ENCODE assay signal across 8 cellular contexts in the genomic region with DNA sequence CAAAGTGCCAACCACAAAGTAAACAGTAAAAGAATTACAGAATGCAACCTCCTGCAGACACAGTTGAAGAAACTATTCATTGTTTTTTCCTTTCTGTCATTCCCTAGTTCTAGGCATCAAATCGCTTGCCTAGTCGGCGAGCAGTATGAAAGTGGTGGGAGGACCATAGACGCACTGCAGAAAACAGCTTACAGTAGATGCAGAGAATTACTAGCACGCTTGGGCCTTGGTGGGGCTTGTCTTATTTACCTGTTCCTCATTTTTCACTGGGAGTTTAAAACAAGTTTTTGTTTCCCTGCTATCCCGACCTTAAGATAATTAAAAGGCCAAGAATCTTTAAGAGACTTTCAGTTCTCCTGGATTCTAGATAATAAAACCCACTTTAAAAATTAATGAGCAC. TPM values are rescaled to one million over a fixed set of nuclear protein-coding genes. Genes with fewer than 3 reads are reported as not detected.
A peak's percentile ranks its signal among the peaks of the same experiment; 100 is the strongest.
DNase-seq lines count a peak whose midpoint lies in the region; ATAC-seq and TF ChIP-seq lines count a peak whose summit lies in the region.

No MANE protein-coding gene starts in this region.

- no peak overlapping the region for H4K8ac ChIP-seq in H9 (replicated peaks; ENCODE audit: insufficient read length, low read depth, low read length)

- no peak overlapping the region for H3K14ac ChIP-seq in H9 (ENCODE audit: insufficient read depth, low read length)

- peaks cover 27% of the 10 kb centered on the region for H3K4me1 ChIP-seq in ACC112 (ENCODE audit: control insufficient read depth, insufficient read depth, low read length, unreplicated experiment)
- H3K4me1 ChIP-seq in H9 (ENCODE audit: insufficient read depth, low read length) = no peaks in the 10 kb centered on the region; the same call in 1 of the 2 replicates
- peaks cover 12 to 33% of the 10 kb centered on the region in 2 donors for H3K4me1 ChIP-seq in muscle layer of duodenum (ENCODE audit: control insufficient read depth in 1 of 2, insufficient read depth in 2 of 2, low read length in 2 of 2)
- peaks cover 17% of the 10 kb centered on the region for H3K4me1 ChIP-seq in mucosa of descending colon (ENCODE audit: low read depth)
- peaks cover 20% of the 10 kb centered on the region for H3K4me1 ChIP-seq in body of pancreas

- H3K79me1 ChIP-seq in H9 (ENCODE audit: insufficient read depth, low read depth, low read length, poor library complexity, severe bottlenecking) = no peaks in the 10 kb centered on the region

- H2BK15ac ChIP-seq in H9 (ENCODE audit: low read depth, low read length) = no peak overlapping the region

- no peak for ATAC-seq in activated naive CD8-positive, alpha-beta T cell treated with anti-CD3 and anti-CD28 coated beads, Interleukin-2, amount 10 ng/mL, durations not matched to agents 7 days and 5 days (ENCODE audit: low read depth)
- ATAC-seq in mucosa of descending colon (no peak), body of pancreas (no peak)

- DNase-seq in H9 (no peak), mucosa of descending colon (no peak), body of pancreas (no peak)
- DNase-seq in activated naive CD8-positive, alpha-beta T cell treated with anti-CD3 and anti-CD28 coated beads, Interleukin-2, amount 10 ng/mL, durations not matched to agents 7 days and 5 days = no peak
- DNase-seq in stimulated activated CD4-positive, alpha-beta T cell treated with anti-CD3 and anti-CD28 coated beads, Interleukin-4, amount 100 ng/mL, for 1 hour = no peak
- DNase-seq in stimulated activated CD4-positive, alpha-beta T cell treated with anti-CD3 and anti-CD28 coated beads, Interleukin-12 subunit alpha, Interleukin-12 subunit beta, amount 100 ng/mL, for 4 hours = no peak

- H3K4me1 Mint-ChIP-seq in H9 = peaks cover 15 to 18% of the 10 kb centered on the region in 2 experiments
- H3K4me1 Mint-ChIP-seq in activated naive CD8-positive, alpha-beta T cell treated with anti-CD3 and anti-CD28 coated beads, Interleukin-2, amount 10 ng/mL, durations not matched to agents 7 days and 5 days = peaks cover 36% of the 10 kb centered on the region

- TF ChIP-seq CTCF in H9 (conservative IDR thresholded peaks at IDR 0.05) = no peak
- no peak for TF ChIP-seq CTCF in mucosa of descending colon (IDR thresholded peaks at IDR 0.05)
- TF ChIP-seq CTCF in body of pancreas (IDR thresholded peaks at IDR 0.05) = no peak

- H3K9ac ChIP-seq in H9 (ENCODE audit: extremely low read depth, insufficient read length, low read length) = no peak overlapping the region

- H4K5ac ChIP-seq in H9 (ENCODE audit: insufficient read length, low read depth, low read length) = no peak overlapping the region

- no peak overlapping the region for H2BK20ac ChIP-seq in H9 (ENCODE audit: low read depth, low read length, poor library complexity, severe bottlenecking)

- H2BK5ac ChIP-seq in H9 (ENCODE audit: insufficient read length, low read length) = no peak overlapping the region

- no peak overlapping the region for H3K27ac ChIP-seq in ACC112 (ENCODE audit: low read depth, low read length)
- H3K27ac ChIP-seq in H9 (ENCODE audit: insufficient read length, low read depth, low read length) = no peak overlapping the region
- H3K27ac ChIP-seq in muscle layer of duodenum (ENCODE audit: low read length) = no peak overlapping the region
- H3K27ac ChIP-seq in body of pancreas = peak overlapping the region in 1 of 4 donors; percentile 84

- H3K79me2 ChIP-seq in ACC112 (ENCODE audit: control insufficient read depth, insufficient read depth, low read length, unreplicated experiment) (peaks cover 43% of the 10 kb centered on the region), H9 (ENCODE audit: insufficient read depth, low read length) (peaks cover 11% of the 10 kb centered on the region; the same call in 1 of the 2 replicates)

- no peak for TF ChIP-seq POLR2A in body of pancreas (IDR thresholded peaks at IDR 0.05)

- H3K4ac ChIP-seq in H9 (ENCODE audit: low read depth, low read length) = no peak overlapping the region

- H3K23me2 ChIP-seq in H9 (ENCODE audit: insufficient read length, low read depth, low read length, poor library complexity, severe bottlenecking) = peaks cover 4% of the 10 kb centered on the region

- no peak overlapping the region for H3K4me2 ChIP-seq in H9 (ENCODE audit: insufficient read depth, insufficient read length, low read length)

- WGBS in H9 (ENCODE audit: extremely low coverage, insufficient read length, low lambda C conversion rate) = no CpG with 5 or more reads among the region's 6 CpGs
- 42 to 50% methylated on average over 6 of the region's 6 CpGs for WGBS in body of pancreas, 2 donors

- no peak overlapping the region for H3K27ac Mint-ChIP-seq in H9
- H3K27ac Mint-ChIP-seq in activated naive CD8-positive, alpha-beta T cell treated with anti-CD3 and anti-CD28 coated beads, Interleukin-2, amount 10 ng/mL, durations not matched to agents 7 days and 5 days = peak overlapping the region; percentile 94

- POLR2A ChIA-PET in activated naive CD8-positive, alpha-beta T cell treated with anti-CD3 and anti-CD28 coated beads, Interleukin-2, amount 10 ng/mL, durations not matched to agents 7 days and 5 days (lab: Charles Lee) = interaction anchor here (1.1 to 1.6 kb wide), 3 partner anchors 9 to 40 kb away, joined by 3 to 10 read pairs (median 4); no protein-coding TSS in a partner anchor

- peak overlapping the region; percentile 97 to 98 for H3K4me3 Mint-ChIP-seq in H9
- peak overlapping the region; percentile 96 for H3K4me3 Mint-ChIP-seq in activated naive CD8-positive, alpha-beta T cell treated with anti-CD3 and anti-CD28 coated beads, Interleukin-2, amount 10 ng/mL, durations not matched to agents 7 days and 5 days

- no peak overlapping the region for H2BK12ac ChIP-seq in H9 (ENCODE audit: insufficient read length, low read depth, low read length)

- H4K20me1 ChIP-seq in H9 (ENCODE audit: control insufficient read depth, insufficient read depth, insufficient read length) = no peaks in the 10 kb centered on the region

- no peak overlapping the region for H2AK5ac ChIP-seq in H9 (ENCODE audit: insufficient read length, low read length)

- intact Hi-C loops in mucosa of descending colon (cut with DNase I, micrococcal nuclease) (no loop called here), body of pancreas (cut with DNase I) (no loop called here)

- H3K23ac ChIP-seq in H9 (ENCODE audit: insufficient read length, low read depth, low read length) = no peak overlapping the region

- H3T11ph ChIP-seq in H9 (ENCODE audit: low read length) = no peak overlapping the region

- H4K91ac ChIP-seq in H9 (ENCODE audit: insufficient read length, low read depth, low read length) = no peak overlapping the region

- H2AFZ ChIP-seq in ACC112 (ENCODE audit: low read length, unreplicated experiment) (peak overlapping the region; percentile 91), H9 (ENCODE audit: low read length) (no peak overlapping the region)

- peaks cover 0 to 1% (median 0%) of the 10 kb centered on the region in 3 experiments; a peak in 2 of 7 replicates for H3K36me3 Mint-ChIP-seq in H9 (ENCODE audit: insufficient read depth in 1 of 3, low read depth in 3 of 3)
- H3K36me3 Mint-ChIP-seq in activated naive CD8-positive, alpha-beta T cell treated with anti-CD3 and anti-CD28 coated beads, Interleukin-2, amount 10 ng/mL, durations not matched to agents 7 days and 5 days = peaks cover 5% of the 10 kb centered on the region

- no peak overlapping the region for H3K18ac ChIP-seq in H9 (ENCODE audit: insufficient read length, low read depth, low read length)

- H3K4me3 ChIP-seq in ACC112 (ENCODE audit: low read depth, low read length) (peak overlapping the region; percentile 96), muscle layer of duodenum (ENCODE audit: low read depth in 1 of 2, low read length in 2 of 2) (peak overlapping the region; percentile 76 to 81), mucosa of descending colon (no peak overlapping the region), body of pancreas (peak overlapping the region in 1 of 2 donors; percentile 37)

- H3K36me3 ChIP-seq in ACC112 (ENCODE audit: insufficient read depth, low read length) (no peaks in the 10 kb centered on the region), muscle layer of duodenum (ENCODE audit: control insufficient read depth in 1 of 2, insufficient read depth in 2 of 2, low read length in 2 of 2) (no peaks in the 10 kb centered on the region), mucosa of descending colon (ENCODE audit: low read depth) (no peaks in the 10 kb centered on the region), body of pancreas (replicated peaks in 1 of 2; ENCODE audit: insufficient read depth in 1 of 2, low read depth in 2 of 2) (no peaks in the 10 kb centered on the region)

- H3K9me3 Mint-ChIP-seq in H9 = no peaks in the 10 kb centered on the region
- H3K9me3 Mint-ChIP-seq in activated naive CD8-positive, alpha-beta T cell treated with anti-CD3 and anti-CD28 coated beads, Interleukin-2, amount 10 ng/mL, durations not matched to agents 7 days and 5 days = no peaks in the 10 kb centered on the region

- no peak overlapping the region for H2BK120ac ChIP-seq in H9 (ENCODE audit: low read depth, low read length, poor library complexity, severe bottlenecking)

- no peak overlapping the region for H3K56ac ChIP-seq in H9 (ENCODE audit: insufficient read length, low read depth, low read length)

- H3K27me3 Mint-ChIP-seq in H9 (ENCODE audit: low read depth) = peaks cover 34% of the 10 kb centered on the region
- H3K27me3 Mint-ChIP-seq in activated naive CD8-positive, alpha-beta T cell treated with anti-CD3 and anti-CD28 coated beads, Interleukin-2, amount 10 ng/mL, durations not matched to agents 7 days and 5 days = peaks cover 8% of the 10 kb centered on the region

- no peaks in the 10 kb centered on the region for H3K9me3 ChIP-seq in H9 (ENCODE audit: control insufficient read depth, low read depth, low read length)
- H3K9me3 ChIP-seq in muscle layer of duodenum (ENCODE audit: control insufficient read depth in 1 of 2, low read length in 2 of 2) = no peaks in the 10 kb centered on the region
- H3K9me3 ChIP-seq in mucosa of descending colon = no peaks in the 10 kb centered on the region
- H3K9me3 ChIP-seq in body of pancreas = no peaks in the 10 kb centered on the region

- H3K27me3 ChIP-seq in ACC112 (ENCODE audit: insufficient read depth, low read length) = no peaks in the 10 kb centered on the region
- no peaks in the 10 kb centered on the region for H3K27me3 ChIP-seq in H9 (ENCODE audit: insufficient read depth, low read length)
- no peaks in the 10 kb centered on the region for H3K27me3 ChIP-seq in muscle layer of duodenum (ENCODE audit: low read depth, low read length)
- no peaks in the 10 kb centered on the region for H3K27me3 ChIP-seq in body of pancreas

RNA-seq across cellular contexts. Expression of a gene that starts 0.7 kb away (rescaled TPM):
- 19.9 and 20.9 TPM in 2 replicates for total RNA-seq in H9 (2021)
- total RNA-seq in activated naive CD8-positive, alpha-beta T cell treated with anti-CD3 and anti-CD28 coated beads, Interleukin-2, amount 10 ng/mL, durations not matched to agents 7 days and 5 days = 10 to 100 TPM; 39.0 to 43.6 TPM
- 10 to 100 TPM in 2 of 3 donors, 1 to 10 TPM in 1; 9.8 to 23.0 (median 14.7) TPM for total RNA-seq in mucosa of descending colon
- 10 to 100 TPM in 1 of 2 donors, 1 to 10 TPM in 1; 7.9 to 12.5 TPM for total RNA-seq in body of pancreas
